Comparison of ENCODE assay signal across 18 cellular contexts in the genomic region with DNA sequence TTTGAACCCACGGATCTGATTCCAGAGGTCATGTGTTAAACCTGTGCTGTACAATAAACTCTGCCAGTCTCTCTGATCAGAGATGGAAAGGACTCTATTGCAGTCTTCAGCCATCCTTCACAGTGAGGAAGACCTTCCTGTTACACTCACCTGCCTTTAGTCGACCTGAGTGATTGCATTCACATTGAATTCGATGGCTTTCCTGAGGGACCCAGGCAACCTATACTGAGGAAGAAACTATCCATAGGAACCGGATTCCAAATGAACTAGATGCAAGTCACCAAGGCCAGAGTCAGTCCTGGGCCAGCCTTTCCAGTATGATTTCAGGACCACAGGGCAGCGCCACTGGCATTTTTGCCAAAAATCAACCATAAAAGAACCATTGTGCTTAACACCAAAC. TPM values are rescaled to one million over a fixed set of nuclear protein-coding genes. Genes with fewer than 3 reads are reported as not detected.
DNase-seq lines count a peak whose midpoint lies in the region; ATAC-seq and TF ChIP-seq lines count a peak whose summit lies in the region.
"Had no signal": no experiment of that assay in that cellular context is flagged by ENCODE, and none has a peak within 500 bp of the region (broad histone marks: within the 10 kb centered on the region; RNA-seq: fewer than 3 reads in every experiment).

No MANE protein-coding gene starts in this region.

- no peaks in the 10 kb centered on the region for H3K36me3 ChIP-seq in DND-41 (ENCODE audit: insufficient read depth, low read length)
- H3K36me3 ChIP-seq in colonic mucosa, result no peaks in the 10 kb centered on the region
- H3K36me3 ChIP-seq in WERI-Rb-1, result no peaks in the 10 kb centered on the region
- H3K36me3 ChIP-seq: esophagus squamous epithelium, suprapubic skin had no signal

- H3K4me2 ChIP-seq in DND-41 (ENCODE audit: insufficient read depth, low read length), result no peak overlapping the region

- H4K20me1 ChIP-seq in DND-41 (ENCODE audit: insufficient read depth, low read length), result no peaks in the 10 kb centered on the region

- H3K27ac ChIP-seq in DND-41 (ENCODE audit: low read length) (peak overlapping the region; percentile 42), colonic mucosa (peak overlapping the region; percentile 62), WERI-Rb-1 (no peak overlapping the region)
- H3K27ac ChIP-seq: suprapubic skin had no signal

- peak overlapping the region; percentile 7 for H3K27ac Mint-ChIP-seq in activated T-cell treated with anti-CD3 and anti-CD28 coated beads, Interleukin-2, amount 50 U/mL, for 24 hours
- H3K27ac Mint-ChIP-seq in stimulated activated naive B cell treated with anti-CD40 and anti-IgM and Interleukin-4, amounts not matched to agents 10 μg/mL and 1 μg/mL and 100 μg/mL, for 72 hours, result peak overlapping the region; percentile 91

- H3K9me3 ChIP-seq in DND-41 (ENCODE audit: insufficient read depth, low read length, severe bottlenecking), result peaks cover 4% of the 10 kb centered on the region
- no peaks in the 10 kb centered on the region for H3K9me3 ChIP-seq in colonic mucosa
- peaks cover 6% of the 10 kb centered on the region for H3K9me3 ChIP-seq in WERI-Rb-1 (ENCODE audit: severe bottlenecking)
- H3K9me3 ChIP-seq: esophagus squamous epithelium, suprapubic skin had no signal

- H3K4me1 Mint-ChIP-seq in activated T-cell treated with anti-CD3 and anti-CD28 coated beads, Interleukin-2, amount 50 U/mL, for 24 hours (ENCODE audit: low read depth), result peaks cover 21% of the 10 kb centered on the region
- H3K4me1 Mint-ChIP-seq in stimulated activated naive B cell treated with anti-CD40 and anti-IgM and Interleukin-4, amounts not matched to agents 10 μg/mL and 1 μg/mL and 100 μg/mL, for 72 hours, result peaks cover 22 to 46% of the 10 kb centered on the region in 2 donors

- TF ChIP-seq CTCF in DND-41 (IDR thresholded peaks at IDR 0.05; ENCODE audit: borderline replicate concordance, extremely low read depth, low read length, poor library complexity, severe bottlenecking) (no peak), colonic mucosa (IDR thresholded peaks at IDR 0.05) (no peak), WERI-Rb-1 (IDR thresholded peaks at IDR 0.05; ENCODE audit: low read depth, low read length) (no peak)

- no peaks in the 10 kb centered on the region for H3K27me3 ChIP-seq in DND-41 (ENCODE audit: insufficient read depth, low read length, poor library complexity)
- H3K27me3 ChIP-seq in colonic mucosa, result no peaks in the 10 kb centered on the region
- H3K27me3 ChIP-seq in WERI-Rb-1 (ENCODE audit: insufficient read depth, low read depth, severe bottlenecking), result no peaks in the 10 kb centered on the region
- H3K27me3 ChIP-seq: esophagus squamous epithelium, suprapubic skin had no signal

- no peak for DNase-seq in activated T-cell treated with anti-CD3 and anti-CD28 coated beads, Interleukin-2, amount 50 U/mL, for 24 hours
- DNase-seq in activated T-cell treated with anti-CD3 and anti-CD28 coated beads, Interleukin-2, amount 50 U/mL, for 48 hours, result no peak
- DNase-seq in DND-41, result no peak
- DNase-seq in colonic mucosa, result no peak
- no peak for DNase-seq in stimulated activated naive B cell treated with anti-CD40 and anti-IgM and Interleukin-4, amounts not matched to agents 10 μg/mL and 1 μg/mL and 100 μg/mL, for 72 hours
- DNase-seq in WERI-Rb-1, result no peak
- no peak for DNase-seq in HK-2 (ENCODE audit: unreplicated experiment)
- DNase-seq: activated CD4-positive, alpha-beta T cell treated with anti-CD3 and anti-CD28 coated beads, Interleukin-2, amount 50 U/mL, for 4 hours; activated effector memory CD4-positive, alpha-beta T cell treated with Interleukin-2 at 50 U/mL for 16 hours; amygdala; effector CD4-positive, alpha-beta T cell; esophagus squamous epithelium; KBM-7; NCI-H1048; NCI-H2081 had no signal

- H3K27me3 Mint-ChIP-seq in activated T-cell treated with anti-CD3 and anti-CD28 coated beads, Interleukin-2, amount 50 U/mL, for 24 hours, result no peaks in the 10 kb centered on the region
- no peaks in the 10 kb centered on the region for H3K27me3 Mint-ChIP-seq in stimulated activated naive B cell treated with anti-CD40 and anti-IgM and Interleukin-4, amounts not matched to agents 10 μg/mL and 1 μg/mL and 100 μg/mL, for 72 hours
- H3K27me3 Mint-ChIP-seq: central memory CD8-positive, alpha-beta T cell had no signal

- H2AFZ ChIP-seq in DND-41 (ENCODE audit: low read depth, low read length), result no peak overlapping the region

- H3K36me3 Mint-ChIP-seq in activated T-cell treated with anti-CD3 and anti-CD28 coated beads, Interleukin-2, amount 50 U/mL, for 24 hours (ENCODE audit: low read depth), result no peaks in the 10 kb centered on the region
- peaks cover 7 to 9% of the 10 kb centered on the region in 2 donors for H3K36me3 Mint-ChIP-seq in stimulated activated naive B cell treated with anti-CD40 and anti-IgM and Interleukin-4, amounts not matched to agents 10 μg/mL and 1 μg/mL and 100 μg/mL, for 72 hours

- intact Hi-C loops in colonic mucosa (cut with DNase I), result no loop called here

- no peaks in the 10 kb centered on the region for H3K79me2 ChIP-seq in DND-41 (ENCODE audit: insufficient read depth, low read length)

- H3K9ac ChIP-seq in DND-41 (ENCODE audit: low read depth, low read length) (no peak overlapping the region), colonic mucosa (ENCODE audit: low read depth in 2 of 2, low read length in 2 of 2) (peak overlapping the region in 1 of 2 donors; percentile 33)

- H3K4me1 ChIP-seq in DND-41 (ENCODE audit: insufficient read depth, low read length) (peaks cover 35% of the 10 kb centered on the region), colonic mucosa (peaks cover 8% of the 10 kb centered on the region)

- ATAC-seq in DND-41 (ENCODE audit: insufficient read depth, low read depth) (no peak), HG03095 (IDR thresholded peaks at IDR 0.05; ENCODE audit: unreplicated experiment) (no peak)
- ATAC-seq in stimulated activated naive B cell treated with anti-CD40 and anti-IgM and Interleukin-4, amounts not matched to agents 10 μg/mL and 1 μg/mL and 100 μg/mL, for 72 hours (replicated peaks), result no peak

- H3K4me3 ChIP-seq in DND-41 (ENCODE audit: low read depth in 1 of 2, low read length in 2 of 2), result no peak overlapping the region
- no peak overlapping the region for H3K4me3 ChIP-seq in colonic mucosa
- no peak overlapping the region for H3K4me3 ChIP-seq in WERI-Rb-1 (ENCODE audit: low read depth, low read length)
- H3K4me3 ChIP-seq: esophagus squamous epithelium, suprapubic skin had no signal

- H3K4me3 Mint-ChIP-seq in activated T-cell treated with anti-CD3 and anti-CD28 coated beads, Interleukin-2, amount 50 U/mL, for 24 hours, result no peak overlapping the region
- H3K4me3 Mint-ChIP-seq in stimulated activated naive B cell treated with anti-CD40 and anti-IgM and Interleukin-4, amounts not matched to agents 10 μg/mL and 1 μg/mL and 100 μg/mL, for 72 hours, result no peak overlapping the region

- peaks cover 8% of the 10 kb centered on the region for H3K9me3 Mint-ChIP-seq in activated T-cell treated with anti-CD3 and anti-CD28 coated beads, Interleukin-2, amount 50 U/mL, for 24 hours
- peaks cover 6 to 9% of the 10 kb centered on the region in 2 donors for H3K9me3 Mint-ChIP-seq in stimulated activated naive B cell treated with anti-CD40 and anti-IgM and Interleukin-4, amounts not matched to agents 10 μg/mL and 1 μg/mL and 100 μg/mL, for 72 hours

RNA-seq across cellular contexts. Expression of a gene that starts 56.8 kb away (rescaled TPM):
- 100 to 1,000 TPM in 1 of 2 donors, 10 to 100 TPM in 1; 61.3 to 125 TPM for total RNA-seq in colonic mucosa
